Comparison of ENCODE assay signal across 8 cellular contexts in the genomic region with DNA sequence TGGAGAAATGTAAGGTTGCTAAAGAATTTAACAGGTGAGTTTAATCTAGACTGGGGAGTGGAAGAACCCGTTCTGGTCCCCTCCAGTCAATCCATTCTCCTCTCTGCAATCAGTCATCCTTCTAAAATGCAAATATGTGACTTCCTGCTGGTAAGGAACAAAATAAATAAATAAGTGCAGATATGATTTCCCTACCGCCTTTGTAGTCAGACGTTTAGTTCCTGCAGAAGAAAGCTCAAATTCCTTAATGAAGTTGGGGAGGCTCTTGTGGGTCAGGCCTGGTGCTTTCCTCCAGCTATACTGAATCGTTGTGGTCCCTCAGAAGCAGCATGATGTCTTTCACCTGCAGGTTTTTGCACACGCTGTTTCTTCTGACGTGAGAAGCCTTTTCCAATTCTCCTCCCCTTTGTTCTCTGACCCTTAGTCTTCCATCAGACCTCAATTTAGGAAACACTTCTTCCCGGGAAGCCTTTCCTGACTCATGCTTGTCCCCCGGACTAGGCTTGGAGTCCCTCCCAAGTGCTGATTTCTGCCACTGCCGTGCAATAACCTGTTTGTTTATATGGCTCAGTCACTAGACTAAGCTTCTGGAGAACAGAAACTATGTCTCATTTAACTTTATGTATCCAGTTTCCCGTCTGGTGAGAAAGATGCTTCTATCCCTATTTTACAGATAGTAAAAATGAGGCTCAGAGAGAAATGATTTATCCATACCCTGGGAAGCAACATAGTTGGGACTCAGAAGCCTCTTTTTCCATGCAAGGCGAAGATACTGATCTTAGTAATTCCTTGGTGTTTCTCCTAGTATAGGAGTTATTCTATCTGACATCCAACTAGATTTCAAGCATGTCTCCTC. TPM values are rescaled to one million over a fixed set of nuclear protein-coding genes. Genes with fewer than 3 reads are reported as not detected.
DNase-seq lines count a peak whose midpoint lies in the region; ATAC-seq and TF ChIP-seq lines count a peak whose summit lies in the region.

No MANE protein-coding gene starts in this region.

- H3K27ac ChIP-seq in RWPE2 (ENCODE audit: poor library complexity, severe bottlenecking) (peak overlapping the region; percentile 40), sigmoid colon (peak overlapping the region; percentile 0 to 92 (median 88))

- H3K9me3 ChIP-seq in RWPE2 (ENCODE audit: severe bottlenecking) (no peaks in the 10 kb centered on the region), sigmoid colon (no peaks in the 10 kb centered on the region)

- WGBS in sigmoid colon, 2 donors = 10 to 17% methylated on average over 11 of the region's 11 CpGs

- H3K36me3 ChIP-seq in RWPE2 (ENCODE audit: low read depth) (peaks cover 28% of the 10 kb centered on the region), sigmoid colon (peaks cover 0 to 15% (median 11%) of the 10 kb centered on the region in 4 donors)

- H3K4me3 ChIP-seq in GM12864 (ENCODE audit: low read depth, low read length) = peak overlapping the region; percentile 94
- peak overlapping the region; percentile 57 for H3K4me3 ChIP-seq in RWPE2 (ENCODE audit: severe bottlenecking)
- peak overlapping the region; percentile 72 to 88 (median 76) for H3K4me3 ChIP-seq in sigmoid colon

- TF ChIP-seq POLR2A in sigmoid colon (IDR thresholded peaks at IDR 0.05) = no peak

- TF ChIP-seq EP300 in sigmoid colon (IDR thresholded peaks at IDR 0.05) = no peak

- intact Hi-C loops in sigmoid colon (cut with DNase I) = loop anchor here (5.0 kb wide), 1 partner anchor 192 kb away; no protein-coding TSS in a partner anchor

- H3K27me3 ChIP-seq in RWPE2 (ENCODE audit: insufficient read depth, poor library complexity, severe bottlenecking) (no peaks in the 10 kb centered on the region), sigmoid colon (no peaks in the 10 kb centered on the region)

- TF ChIP-seq CTCF in GM12864 (IDR thresholded peaks at IDR 0.05; ENCODE audit: low read depth, low read length, missing control alignments) (no peak), RWPE2 (IDR thresholded peaks at IDR 0.05; ENCODE audit: poor library complexity, severe bottlenecking) (no peak), sigmoid colon (IDR thresholded peaks at IDR 0.05) (no peak)

- ATAC-seq in RWPE2 (ENCODE audit: low read depth) = no peak
- ATAC-seq in HG02973 (IDR thresholded peaks at IDR 0.05; ENCODE audit: unreplicated experiment) = no peak
- no peak for ATAC-seq in HG03521 (IDR thresholded peaks at IDR 0.05; ENCODE audit: unreplicated experiment)

- DNase-seq in GM12864 (ENCODE audit: low read depth) (no peak), RWPE2 (ENCODE audit: low spot score) (no peak), fibroblast of gingiva (ENCODE audit: low read depth) (peak; percentile 66), sigmoid colon (no peak), SHP77 treated with DMSO at 0.1 percent for 48 hours (lab: John Stamatoyannopoulos, UW) (no peak)
- DNase-seq in stimulated activated CD4-positive, alpha-beta T cell treated with anti-CD3 and anti-CD28 coated beads, Interleukin-2, amount 100 ng/mL, for 48 hours = no peak

- H3K4me1 ChIP-seq in RWPE2 (ENCODE audit: insufficient read depth, poor library complexity, severe bottlenecking) (peaks cover 32% of the 10 kb centered on the region), sigmoid colon (peaks cover 0 to 54% (median 52%) of the 10 kb centered on the region in 4 donors)

RNA-seq across cellular contexts. Expression of gene ATP6V1G1, which starts 1.3 kb away (rescaled TPM):
- 100 to 1,000 TPM; 124 to 185 (median 155) TPM for total RNA-seq in sigmoid colon
- 100 to 1,000 TPM; 114 to 256 (median 236) TPM for polyA plus RNA-seq in sigmoid colon

RNA-seq across cellular contexts. Expression of gene TMEM268, which starts 22.2 kb away (rescaled TPM):
- total RNA-seq in sigmoid colon = 10 to 100 TPM in 3 of 4 donors, 1 to 10 TPM in 1; 7.9 to 28.5 (median 10.3) TPM
- polyA plus RNA-seq in sigmoid colon = 1 to 10 TPM; 3.0 to 9.3 (median 3.0) TPM
